In genomic region chr4:185471235-185472062, GRCh38 we compare ENCODE assay signal across 8 cellular contexts. TPM values are rescaled to one million over a fixed set of nuclear protein-coding genes. Genes with fewer than 3 reads are reported as not detected.
DNase-seq lines count a peak whose midpoint lies in the region; ATAC-seq and TF ChIP-seq lines count a peak whose summit lies in the region.

CCDC110 (minus strand) TSS chr4:185471733; CDS start chr4:185471683, 50 bp downstream.

- POLR2A ChIA-PET in A673 (lab: Charles Lee; ENCODE audit: low non-redundant PET): no interaction called here

- BruUV-seq in A673 (replicated peaks; lab: Mats Ljungman, UMichigan): no TSS peak

- DNase-seq in A673 (ENCODE audit: low spot score) (peak; percentile 95), NCI-H2171 treated with DMSO at 0.1 percent for 48 hours (lab: John Stamatoyannopoulos, UW) (peak; percentile 67), cerebellar cortex (ENCODE audit: low spot score) (peak; percentile 95), kidney glomerular epithelial cell (lab: John Stamatoyannopoulos, UW) (peak; percentile 72)
- peak; percentile 93 for DNase-seq in stimulated activated CD4-positive, alpha-beta T cell treated with anti-CD3 and anti-CD28 coated beads, Interleukin-15, amount 100 ng/mL, for 24 hours

- no peaks in the 10 kb centered on the region for H3K4me1 ChIP-seq in A673 (ENCODE audit: insufficient read depth, low read length, poor library complexity, severe bottlenecking)

- ATAC-seq in GM18520 (IDR thresholded peaks at IDR 0.05; ENCODE audit: unreplicated experiment) (peak; percentile 88), HG03064 (IDR thresholded peaks at IDR 0.05; ENCODE audit: low read depth, unreplicated experiment) (peak; percentile 94)
- peak; percentile 84 to 86 for ATAC-seq in activated CD4-positive, CD25-positive, alpha-beta regulatory T cell treated with anti-CD3 and anti-CD28 coated beads, Interleukin-2, amount 50 U/mL, for 24 hours

- TF ChIP-seq CTCF in A673 (conservative IDR thresholded peaks at IDR 0.05; ENCODE audit: low read depth, low read length): peak; percentile 48

- CTCF ChIA-PET in A673 (lab: Charles Lee): no interaction called here

- intact Hi-C loops in A673 (cut with micrococcal nuclease; ENCODE audit: unreplicated experiment): loop anchor here (2.0 to 10.0 kb wide), 2 partner anchors 125 to 553 kb away; no protein-coding TSS in a partner anchor

- H3K27me3 ChIP-seq in A673 (replicated peaks; ENCODE audit: insufficient read depth, low read depth, low read length, poor library complexity): peaks cover 33% of the 10 kb centered on the region

- H3K36me3 ChIP-seq in A673 (ENCODE audit: insufficient read depth, low read length, poor library complexity, severe bottlenecking): no peaks in the 10 kb centered on the region

- peak within 1 kb of the TSS; percentile 60 for H3K4me3 ChIP-seq in A673 (ENCODE audit: low read depth, low read length, poor library complexity, severe bottlenecking)

- no peak within 1 kb of the TSS for H3K27ac ChIP-seq in A673 (ENCODE audit: low read depth, low read length, poor library complexity, severe bottlenecking)

- no peaks in the 10 kb centered on the region for H3K9me3 ChIP-seq in A673 (ENCODE audit: low read depth, low read length, poor library complexity, severe bottlenecking)

RNA-seq across cellular contexts. Expression of gene CCDC110, which starts in this region (rescaled TPM):
- total RNA-seq in A673 (2021): 0.50 TPM in 1 of 2 replicates, not detected in the other

Comparison
In these comparisons a context has a peak if more than half of its experiments do, and no peak if none do; other contexts are left out.
1. Peak in DNase-seq and H3K4me3 ChIP-seq in A673; RNA of the gene not detected or under 1 TPM.